ENCODE assay signal across 9 cellular contexts in the genomic region with DNA sequence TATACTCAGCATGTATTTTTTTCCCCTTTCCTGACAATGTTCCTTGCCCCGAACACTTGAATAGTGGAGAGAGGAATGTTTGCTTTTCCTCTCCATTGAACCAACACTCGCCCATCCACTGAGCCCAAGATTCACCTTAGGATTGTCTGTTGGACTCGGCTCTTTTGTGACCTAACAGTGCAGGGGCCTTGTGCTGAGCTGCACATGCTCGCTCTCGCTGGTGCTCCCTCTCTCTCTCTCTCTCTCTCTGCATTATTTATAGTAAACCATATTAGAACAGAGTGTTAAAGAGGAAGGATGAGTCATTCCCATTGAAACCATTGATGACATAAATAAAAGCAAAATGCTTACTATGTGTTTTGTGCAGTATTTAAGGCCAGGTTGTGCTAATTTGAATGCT. TPM values are rescaled to one million over a fixed set of nuclear protein-coding genes. Genes with fewer than 3 reads are reported as not detected.
A peak's percentile ranks its signal among the peaks of the same experiment; 100 is the strongest.
DNase-seq lines count a peak whose midpoint lies in the region; ATAC-seq and TF ChIP-seq lines count a peak whose summit lies in the region.
"Had no signal": no experiment of that assay in that cellular context is flagged by ENCODE, and none has a peak within 500 bp of the region (broad histone marks: within the 10 kb centered on the region; RNA-seq: fewer than 3 reads in every experiment).

No MANE protein-coding gene starts in this region.

- no peak overlapping the region for H3K56ac ChIP-seq in H9 (ENCODE audit: insufficient read length, low read depth, low read length)

- no peaks in the 10 kb centered on the region for H3K9me3 Mint-ChIP-seq in activated CD4-positive, alpha-beta T cell treated with anti-CD3 and anti-CD28 coated beads for 36 hours (ENCODE audit: low read depth)
- no peaks in the 10 kb centered on the region; a peak in 1 of 5 replicates for H3K9me3 Mint-ChIP-seq in H9

- ATAC-seq in activated CD4-positive, alpha-beta T cell treated with anti-CD3 and anti-CD28 coated beads for 36 hours: peak; percentile 42
- no peak for ATAC-seq in GM18870 (IDR thresholded peaks at IDR 0.05; ENCODE audit: unreplicated experiment)

- H2BK5ac ChIP-seq in H9 (ENCODE audit: insufficient read length, low read length): no peak overlapping the region

- no peak for DNase-seq in activated CD4-positive, alpha-beta T cell treated with anti-CD3 and anti-CD28 coated beads for 36 hours
- no peak for DNase-seq in activated CD4-positive, alpha-beta T cell treated with anti-CD3 and anti-CD28 coated beads, Interleukin-2, amount 50 U/mL, for 4 hours
- DNase-seq in adipocyte (ENCODE audit: low read depth): no peak
- DNase-seq in hepatocyte (ENCODE audit: low spot score): no peak
- DNase-seq in thyroid gland: peak; percentile 67 to 73
- no peak for DNase-seq in H9
- no peak for DNase-seq in DMS 273 treated with DMSO at 0.1 percent for 48 hours (lab: John Stamatoyannopoulos, UW)
- DNase-seq: stimulated activated CD8-positive, alpha-beta memory T cell treated with anti-CD3 and anti-CD28 coated beads, Interleukin-4, amount 100 ng/mL, for 48 hours had no signal

- no peak overlapping the region for H4K8ac ChIP-seq in H9 (replicated peaks; ENCODE audit: insufficient read length, low read depth, low read length)

- no peak overlapping the region for H2AFZ ChIP-seq in hepatocyte
- H2AFZ ChIP-seq in H9 (ENCODE audit: low read length): no peak overlapping the region

- H2BK120ac ChIP-seq in H9 (ENCODE audit: low read depth, low read length, poor library complexity, severe bottlenecking): no peak overlapping the region

- H2BK12ac ChIP-seq in H9 (ENCODE audit: insufficient read length, low read depth, low read length): no peak overlapping the region

- no peak overlapping the region for H3K18ac ChIP-seq in H9 (ENCODE audit: insufficient read length, low read depth, low read length)

- H3K9ac ChIP-seq in adipocyte (ENCODE audit: low read length) (peak overlapping the region; percentile 79), H9 (ENCODE audit: extremely low read depth, insufficient read length, low read length) (no peak overlapping the region)

- H3K4me2 ChIP-seq in hepatocyte: peak overlapping the region; percentile 39
- H3K4me2 ChIP-seq in H9 (ENCODE audit: insufficient read depth, insufficient read length, low read length): no peak overlapping the region

- H3K36me3 Mint-ChIP-seq in activated CD4-positive, alpha-beta T cell treated with anti-CD3 and anti-CD28 coated beads for 36 hours (ENCODE audit: low read depth): no peaks in the 10 kb centered on the region
- H3K36me3 Mint-ChIP-seq in H9 (ENCODE audit: insufficient read depth in 1 of 3, low read depth in 3 of 3): no peaks in the 10 kb centered on the region; a peak in 1 of 7 replicates

- no peak overlapping the region for H2BK20ac ChIP-seq in H9 (ENCODE audit: low read depth, low read length, poor library complexity, severe bottlenecking)

- no peak overlapping the region for H3K23ac ChIP-seq in H9 (ENCODE audit: insufficient read length, low read depth, low read length)

- peak overlapping the region; percentile 54 for H3K4me3 ChIP-seq in adipocyte (ENCODE audit: low read length)
- no peak overlapping the region for H3K4me3 ChIP-seq in hepatocyte
- no peak overlapping the region for H3K4me3 ChIP-seq in thyroid gland (replicated peaks in 1 of 3)

- peak overlapping the region; percentile 89 for H3K27ac ChIP-seq in hepatocyte
- peak overlapping the region; percentile 92 to 97 (median 97) for H3K27ac ChIP-seq in thyroid gland
- no peak overlapping the region for H3K27ac ChIP-seq in H9 (ENCODE audit: insufficient read length, low read depth, low read length)

- no peak overlapping the region for H3T11ph ChIP-seq in H9 (ENCODE audit: low read length)

- no peak for TF ChIP-seq CTCF in hepatocyte (IDR thresholded peaks at IDR 0.05; ENCODE audit: poor library complexity)
- TF ChIP-seq CTCF in thyroid gland (IDR thresholded peaks at IDR 0.05): no peak
- no peak for TF ChIP-seq CTCF in H9 (conservative IDR thresholded peaks at IDR 0.05)

- no peak overlapping the region for H4K91ac ChIP-seq in H9 (ENCODE audit: insufficient read length, low read depth, low read length)

- no peak overlapping the region for H4K5ac ChIP-seq in H9 (ENCODE audit: insufficient read length, low read depth, low read length)

- H3K4ac ChIP-seq in H9 (ENCODE audit: low read depth, low read length): no peak overlapping the region

- no peak overlapping the region for H3K4me3 Mint-ChIP-seq in activated CD4-positive, alpha-beta T cell treated with anti-CD3 and anti-CD28 coated beads for 36 hours
- H3K4me3 Mint-ChIP-seq in H9: no peak overlapping the region

- H3K9me3 ChIP-seq in adipocyte (ENCODE audit: control insufficient read depth, low read length): no peaks in the 10 kb centered on the region
- no peaks in the 10 kb centered on the region for H3K9me3 ChIP-seq in hepatocyte (ENCODE audit: low read depth)
- no peaks in the 10 kb centered on the region for H3K9me3 ChIP-seq in thyroid gland
- H3K9me3 ChIP-seq in H9 (ENCODE audit: control insufficient read depth, low read depth, low read length): no peaks in the 10 kb centered on the region

- intact Hi-C loops in activated CD4-positive, alpha-beta T cell treated with anti-CD3 and anti-CD28 coated beads for 36 hours (cut with DNase I, micrococcal nuclease): no loop called here
- intact Hi-C loops in thyroid gland (cut with DNase I): no loop called here

- H3K14ac ChIP-seq in H9 (ENCODE audit: insufficient read depth, low read length): no peak overlapping the region

- peaks cover 96% of the 10 kb centered on the region for H3K4me1 ChIP-seq in adipocyte (ENCODE audit: control insufficient read depth, insufficient read depth, low read length)
- H3K4me1 ChIP-seq in hepatocyte (ENCODE audit: insufficient read depth): peaks cover 88% of the 10 kb centered on the region
- H3K4me1 ChIP-seq in thyroid gland: peaks cover 98 to 100% of the 10 kb centered on the region in 2 donors
- H3K4me1 ChIP-seq in H9 (ENCODE audit: insufficient read depth, low read length): peaks cover 4% of the 10 kb centered on the region; the same call in 1 of the 2 replicates

- WGBS in hepatocyte (ENCODE audit: low lambda C conversion rate, missing lambda C conversion rate): 59% methylated on average over 5 of the region's 5 CpGs
- WGBS in thyroid gland, 2 donors: 6 to 14% methylated on average over 5 of the region's 5 CpGs
- no CpG with 5 or more reads among the region's 5 CpGs for WGBS in H9 (ENCODE audit: extremely low coverage, insufficient read length, low lambda C conversion rate)

- peak overlapping the region; percentile 52 for H3K27ac Mint-ChIP-seq in activated CD4-positive, alpha-beta T cell treated with anti-CD3 and anti-CD28 coated beads for 36 hours
- no peak overlapping the region for H3K27ac Mint-ChIP-seq in H9

- H3K79me1 ChIP-seq in H9 (ENCODE audit: insufficient read depth, low read depth, low read length, poor library complexity, severe bottlenecking): no peaks in the 10 kb centered on the region

- H2AK5ac ChIP-seq in H9 (ENCODE audit: insufficient read length, low read length): no peak overlapping the region

- peaks cover 2% of the 10 kb centered on the region for H3K27me3 Mint-ChIP-seq in activated CD4-positive, alpha-beta T cell treated with anti-CD3 and anti-CD28 coated beads for 36 hours
- H3K27me3 Mint-ChIP-seq in H9 (ENCODE audit: low read depth): peaks cover 96% of the 10 kb centered on the region

- no peak overlapping the region for H2BK15ac ChIP-seq in H9 (ENCODE audit: low read depth, low read length)

- POLR2A ChIA-PET in activated CD4-positive, alpha-beta T cell treated with anti-CD3 and anti-CD28 coated beads for 36 hours (lab: Charles Lee): no interaction called here

- H3K79me2 ChIP-seq in hepatocyte: peaks cover 69% of the 10 kb centered on the region
- H3K79me2 ChIP-seq in H9 (ENCODE audit: insufficient read depth, low read length): no peaks in the 10 kb centered on the region

- H3K4me1 Mint-ChIP-seq in activated CD4-positive, alpha-beta T cell treated with anti-CD3 and anti-CD28 coated beads for 36 hours: peaks cover 46% of the 10 kb centered on the region
- peaks cover 25 to 49% of the 10 kb centered on the region in 2 experiments for H3K4me1 Mint-ChIP-seq in H9

- H4K20me1 ChIP-seq in hepatocyte (ENCODE audit: insufficient read depth, poor library complexity, severe bottlenecking): peaks cover 16% of the 10 kb centered on the region
- no peaks in the 10 kb centered on the region for H4K20me1 ChIP-seq in H9 (ENCODE audit: control insufficient read depth, insufficient read depth, insufficient read length)

- CTCF ChIA-PET in activated CD4-positive, alpha-beta T cell treated with anti-CD3 and anti-CD28 coated beads for 36 hours (lab: Charles Lee): no interaction called here

- no peaks in the 10 kb centered on the region for H3K23me2 ChIP-seq in H9 (ENCODE audit: insufficient read length, low read depth, low read length, poor library complexity, severe bottlenecking)

- no peaks in the 10 kb centered on the region for H3K9me2 ChIP-seq in hepatocyte (replicated peaks; ENCODE audit: insufficient read depth)

- H3K36me3 ChIP-seq in adipocyte (ENCODE audit: control insufficient read depth, insufficient read depth, low read length, severe bottlenecking): peaks cover 42% of the 10 kb centered on the region
- no peaks in the 10 kb centered on the region for H3K36me3 ChIP-seq in hepatocyte (replicated peaks; ENCODE audit: insufficient read depth, low read depth)
- peaks cover 15 to 28% of the 10 kb centered on the region in 2 donors for H3K36me3 ChIP-seq in thyroid gland

- TF ChIP-seq POLR2A in thyroid gland (IDR thresholded peaks at IDR 0.05): peak in 1 of 2 donors; percentile 34

- H3K27me3 ChIP-seq in adipocyte (replicated peaks; ENCODE audit: control insufficient read depth, insufficient read depth, low read length): no peaks in the 10 kb centered on the region
- H3K27me3 ChIP-seq in hepatocyte: no peaks in the 10 kb centered on the region
- no peaks in the 10 kb centered on the region for H3K27me3 ChIP-seq in thyroid gland
- peaks cover 9% of the 10 kb centered on the region for H3K27me3 ChIP-seq in H9 (ENCODE audit: insufficient read depth, low read length)

RNA-seq across cellular contexts. Expression of a gene that starts 20.7 kb away (rescaled TPM):
- 1 to 10 TPM; 3.0 to 4.6 TPM for total RNA-seq in activated CD4-positive, alpha-beta T cell treated with anti-CD3 and anti-CD28 coated beads for 36 hours
- total RNA-seq in hepatocyte: 21.0 and 30.1 TPM in 2 replicates
- polyA plus RNA-seq in hepatocyte: 52.3 and 67.5 TPM in 2 replicates
- total RNA-seq in thyroid gland: 100 to 1,000 TPM; 157 to 385 (median 177) TPM
- not detected in 2 replicates for total RNA-seq in H9 (2021)

Comparison
In these comparisons a context has a peak if more than half of its experiments do, and no peak if none do; other contexts are left out.
1. DNase-seq: peak in thyroid gland (2 of 2); none in activated CD4-positive, alpha-beta T cell treated with anti-CD3 and anti-CD28 coated beads for 36 hours (single experiment), activated CD4-positive, alpha-beta T cell treated with anti-CD3 and anti-CD28 coated beads, Interleukin-2, amount 50 U/mL, for 4 hours (0 of 2), adipocyte (single experiment), hepatocyte (single experiment), H9 (single experiment) and DMS 273 treated with DMSO at 0.1 percent for 48 hours (single experiment).